In genomic region chr1:15736035-15736665, GRCh38 we compare ENCODE assay signal across 10 cellular contexts. TPM values are rescaled to one million over a fixed set of nuclear protein-coding genes. Genes with fewer than 3 reads are reported as not detected.
DNase-seq lines count a peak whose midpoint lies in the region; ATAC-seq and TF ChIP-seq lines count a peak whose summit lies in the region.
"Had no signal": no experiment of that assay in that cellular context is flagged by ENCODE, and none has a peak within 500 bp of the region (broad histone marks: within the 10 kb centered on the region; RNA-seq: fewer than 3 reads in every experiment).

SLC25A34 (plus strand) TSS chr1:15736258; CDS start chr1:15736486, 228 bp downstream.

- H3K4me1 ChIP-seq in thyroid gland, result peaks cover 28 to 63% of the 10 kb centered on the region in 2 donors
- H3K4me1 ChIP-seq in ovary (ENCODE audit: insufficient read depth), result peaks cover 5% of the 10 kb centered on the region

- ATAC-seq in activated B cell treated with CpG ODN at 0.5 μM for 24 hours (ENCODE audit: low read depth) (no peak), left colon (peak; percentile 83), GM21360 (IDR thresholded peaks at IDR 0.05; ENCODE audit: unreplicated experiment) (no peak)

- H3K27ac Mint-ChIP-seq in activated B cell treated with CpG ODN at 0.5 μM for 24 hours, result peak within 1 kb of the TSS; percentile 30

- H3K4me3 ChIP-seq in thyroid gland (replicated peaks in 1 of 3), result no peak within 1 kb of the TSS
- no peak within 1 kb of the TSS for H3K4me3 ChIP-seq in ovary

- H3K27me3 ChIP-seq in thyroid gland (no peaks in the 10 kb centered on the region), ovary (no peaks in the 10 kb centered on the region)

- H3K9me3 ChIP-seq in thyroid gland (no peaks in the 10 kb centered on the region), ovary (no peaks in the 10 kb centered on the region)

- intact Hi-C loops in activated B cell treated with CpG ODN at 0.5 μM for 24 hours (cut with micrococcal nuclease), result no loop called here
- intact Hi-C loops in left colon (cut with DNase I, micrococcal nuclease), result no loop called here
- intact Hi-C loops in thyroid gland (cut with DNase I), result no loop called here
- intact Hi-C loops in ovary (cut with DNase I), result loop anchor here in 3 of 4 donors (10.0 kb wide), 2 partner anchors 141 to 411 kb away; no protein-coding TSS in a partner anchor

- H3K27me3 Mint-ChIP-seq in activated B cell treated with CpG ODN at 0.5 μM for 24 hours, result no peaks in the 10 kb centered on the region
- H3K27me3 Mint-ChIP-seq: naive B cell had no signal

- H3K36me3 ChIP-seq in thyroid gland (peaks cover 15 to 22% of the 10 kb centered on the region in 2 donors), ovary (no peaks in the 10 kb centered on the region)

- 48 to 64% methylated on average over 4 to 19 of the region's 22 CpGs for WGBS in thyroid gland, 2 donors
- WGBS in ovary, 3 donors, result 75 to 85% (median 81%) methylated on average over 11 to 22 of the region's 22 CpGs

- CTCF ChIA-PET in activated B cell treated with CpG ODN at 0.5 μM for 24 hours (lab: Charles Lee), result no interaction called here

- H3K4me3 Mint-ChIP-seq in activated B cell treated with CpG ODN at 0.5 μM for 24 hours, result no peak within 1 kb of the TSS
- H3K4me3 Mint-ChIP-seq: naive B cell had no signal

- H3K9me3 Mint-ChIP-seq in activated B cell treated with CpG ODN at 0.5 μM for 24 hours, result no peaks in the 10 kb centered on the region
- H3K9me3 Mint-ChIP-seq: naive B cell had no signal

- peak; percentile 58 for DNase-seq in NCI-H146 (lab: John Stamatoyannopoulos, UW)
- no peak for DNase-seq in NCI-H146 treated with DMSO at 0.1 percent for 48 hours (lab: John Stamatoyannopoulos, UW; ENCODE audit: unreplicated experiment)
- DNase-seq in activated B cell treated with CpG ODN at 0.5 μM for 24 hours, result no peak
- peak; percentile 90 to 94 for DNase-seq in left colon
- DNase-seq in thyroid gland, result peak; percentile 90 to 91
- no peak for DNase-seq in ovary
- no peak for DNase-seq in MV-4-11 (lab: John Stamatoyannopoulos, UW)
- DNase-seq: activated CD4-positive, CD25-positive, alpha-beta regulatory T cell treated with anti-CD3 and anti-CD28 coated beads, Interleukin-2, amount 50 U/mL, for 72 hours; naive B cell had no signal

- H3K36me3 Mint-ChIP-seq in activated B cell treated with CpG ODN at 0.5 μM for 24 hours (ENCODE audit: low read depth), result peaks cover 28% of the 10 kb centered on the region
- H3K36me3 Mint-ChIP-seq: naive B cell had no signal

- peaks cover 7% of the 10 kb centered on the region for H3K4me1 Mint-ChIP-seq in activated B cell treated with CpG ODN at 0.5 μM for 24 hours

- TF ChIP-seq POLR2A in thyroid gland (IDR thresholded peaks at IDR 0.05), result peak in 1 of 2 donors; percentile 54
- TF ChIP-seq POLR2A in ovary (IDR thresholded peaks at IDR 0.05), result no peak

- H3K27ac ChIP-seq in thyroid gland (peak within 1 kb of the TSS in 2 of 3 donors; percentile 52 to 87), ovary (peak within 1 kb of the TSS in 1 of 2 donors; percentile 30)

- no peak for TF ChIP-seq EP300 in ovary (IDR thresholded peaks at IDR 0.05)

- TF ChIP-seq CTCF in activated B cell treated with CpG ODN at 0.5 μM for 24 hours (IDR thresholded peaks at IDR 0.05), result no peak
- TF ChIP-seq CTCF in thyroid gland (IDR thresholded peaks at IDR 0.05), result no peak
- no peak for TF ChIP-seq CTCF in ovary (IDR thresholded peaks at IDR 0.05)

- POLR2A ChIA-PET in activated B cell treated with CpG ODN at 0.5 μM for 24 hours (lab: Charles Lee), result interaction anchor here (0.9 to 1.1 kb wide), 2 partner anchors 25 to 39 kb away, joined by 4 to 6 read pairs; no protein-coding TSS in a partner anchor

RNA-seq across cellular contexts. Expression of gene SLC25A34, which starts in this region (rescaled TPM):
- total RNA-seq in activated B cell treated with CpG ODN at 0.5 μM for 24 hours (3.8 and 5.8 TPM in 2 replicates), left colon (10 to 100 TPM in 1 of 2 donors, 1 to 10 TPM in 1; 7.9 to 22.6 TPM), thyroid gland (1 to 10 TPM in 3 of 4 donors, under 1 TPM in 1; 0.98 to 2.6 (median 2.0) TPM), ovary (1 to 10 TPM; 1.1 to 2.5 (median 2.0) TPM)
- polyA plus RNA-seq in ovary, result 1 to 10 TPM; 1.0 to 1.3 TPM

Comparison
In these comparisons a context has a peak if more than half of its experiments do, and no peak if none do; other contexts are left out.
1. DNase-seq: peak in NCI-H146 (single experiment), left colon (2 of 2) and thyroid gland (2 of 2); none in NCI-H146 treated with DMSO at 0.1 percent for 48 hours (single experiment), activated B cell treated with CpG ODN at 0.5 μM for 24 hours (single experiment), ovary (0 of 5) and MV-4-11 (single experiment).
2. intact Hi-C loops: an anchor here in ovary (10.0 kb wide); none called in activated B cell treated with CpG ODN at 0.5 μM for 24 hours, left colon and thyroid gland.